Comparison of ENCODE assay signal across 34 cellular contexts in genomic region chr14:59346329-59346728, GRCh38.
DNase-seq lines count a peak whose midpoint lies in the region; ATAC-seq and TF ChIP-seq lines count a peak whose summit lies in the region.
"Had no signal": no experiment of that assay in that cellular context is flagged by ENCODE, and none has a peak within 500 bp of the region (broad histone marks: within the 10 kb centered on the region; RNA-seq: fewer than 3 reads in every experiment).

No MANE protein-coding gene starts in this region.

- H3K36me3 ChIP-seq in heart left ventricle (peaks cover 0 to 58% (median 44%) of the 10 kb centered on the region in 9 donors), muscle layer of duodenum (ENCODE audit: control insufficient read depth in 1 of 2, insufficient read depth in 2 of 2, low read length in 2 of 2) (peaks cover 19 to 23% of the 10 kb centered on the region in 2 donors), transverse colon (peaks cover 0 to 8% (median 2%) of the 10 kb centered on the region in 4 donors)
- H3K36me3 ChIP-seq: Peyer's patch, SJCRH30 had no signal

- TF ChIP-seq CTCF in heart left ventricle (IDR thresholded peaks at IDR 0.05) (no peak), chondrocyte (IDR thresholded peaks at IDR 0.05) (no peak), transverse colon (IDR thresholded peaks at IDR 0.05) (no peak), glutamatergic neuron (IDR thresholded peaks at IDR 0.05; ENCODE audit: partially characterized antibody, unreplicated experiment) (no peak)

- no peaks in the 10 kb centered on the region for H3K27me3 ChIP-seq in heart left ventricle
- H3K27me3 ChIP-seq in right cardiac atrium (ENCODE audit: control insufficient read depth, insufficient read depth), result no peaks in the 10 kb centered on the region
- no peaks in the 10 kb centered on the region for H3K27me3 ChIP-seq in muscle layer of duodenum (ENCODE audit: low read depth, low read length)
- no peaks in the 10 kb centered on the region for H3K27me3 ChIP-seq in transverse colon
- H3K27me3 ChIP-seq: BLaER1 treated with 17β-estradiol and CSF1 and Interleukin-3, amounts not matched to agents 10 nM and 100 nM; cardiac muscle cell; pancreas; Peyer's patch; SJCRH30; upper lobe of left lung had no signal

- H3K27ac ChIP-seq in heart left ventricle (peak overlapping the region in 10 of 12 donors; percentile 20 to 87 (median 68)), right cardiac atrium (ENCODE audit: low read length) (no peak overlapping the region), muscle layer of duodenum (ENCODE audit: low read length) (peak overlapping the region; percentile 49), transverse colon (peak overlapping the region; percentile 59 to 75 (median 70))
- H3K27ac ChIP-seq: 22Rv1; BLaER1 treated with 17β-estradiol and CSF1 and Interleukin-3, amounts not matched to agents 10 nM and 100 nM; cardiac muscle cell; pancreas; SJCRH30 had no signal

- H3K9me3 Mint-ChIP-seq in chondrocyte (ENCODE audit: low read depth), result no peaks in the 10 kb centered on the region
- H3K9me3 Mint-ChIP-seq in glutamatergic neuron (ENCODE audit: unreplicated experiment), result no peaks in the 10 kb centered on the region
- H3K9me3 Mint-ChIP-seq: activated naive CD4-positive, alpha-beta T cell treated with anti-CD3 and anti-CD28 coated beads, Interleukin-2, amount 50 U/mL, for 24 hours; activated T-helper 17 cell treated with anti-CD3 and anti-CD28 coated beads, Interleukin-2, amount 50 U/mL, for 72 hours; memory B cell had no signal

- intact Hi-C loops in heart left ventricle (cut with DNase I), result no loop called here
- intact Hi-C loops in right cardiac atrium (cut with DNase I), result loop anchor here in 2 of 4 donors (10.0 kb wide), 2 partner anchors 88 to 98 kb away; no protein-coding TSS in a partner anchor
- intact Hi-C loops in transverse colon (cut with DNase I; ENCODE audit: low total_unique reads), result no loop called here

- H3K36me3 Mint-ChIP-seq in chondrocyte (ENCODE audit: low read depth) (peaks cover 4% of the 10 kb centered on the region), glutamatergic neuron (ENCODE audit: unreplicated experiment) (peaks cover 5% of the 10 kb centered on the region)

- TF ChIP-seq POLR2A in heart left ventricle (IDR thresholded peaks at IDR 0.05) (no peak), transverse colon (IDR thresholded peaks at IDR 0.05) (no peak)

- in situ Hi-C loops in transverse colon (cut with MboI; ENCODE audit: low pct_ligation_motif_present in 1 of 4, low pct_unique_long_range_greater_than_20kb in 1 of 4, low sequenced_read_pairs in 3 of 4), result no loop called here

- peaks cover 32% of the 10 kb centered on the region for H3K4me1 Mint-ChIP-seq in chondrocyte (ENCODE audit: low read depth)
- H3K4me1 Mint-ChIP-seq in glutamatergic neuron (ENCODE audit: low read depth, unreplicated experiment), result peaks cover 2% of the 10 kb centered on the region
- H3K4me1 Mint-ChIP-seq: activated naive CD4-positive, alpha-beta T cell treated with anti-CD3 and anti-CD28 coated beads, Interleukin-2, amount 50 U/mL, for 24 hours; activated T-helper 17 cell treated with anti-CD3 and anti-CD28 coated beads, Interleukin-2, amount 50 U/mL, for 72 hours had no signal

- H3K4me3 Mint-ChIP-seq in chondrocyte (ENCODE audit: unreplicated experiment) (no peak overlapping the region), glutamatergic neuron (ENCODE audit: unreplicated experiment) (no peak overlapping the region)
- H3K4me3 Mint-ChIP-seq: activated naive CD4-positive, alpha-beta T cell treated with anti-CD3 and anti-CD28 coated beads, Interleukin-2, amount 50 U/mL, for 24 hours; activated T-helper 17 cell treated with anti-CD3 and anti-CD28 coated beads, Interleukin-2, amount 50 U/mL, for 72 hours; memory B cell had no signal

- no peaks in the 10 kb centered on the region for H3K27me3 Mint-ChIP-seq in chondrocyte (ENCODE audit: low read depth)
- H3K27me3 Mint-ChIP-seq in glutamatergic neuron (ENCODE audit: unreplicated experiment), result no peaks in the 10 kb centered on the region
- H3K27me3 Mint-ChIP-seq: activated naive CD4-positive, alpha-beta T cell treated with anti-CD3 and anti-CD28 coated beads, Interleukin-2, amount 50 U/mL, for 24 hours; activated T-helper 17 cell treated with anti-CD3 and anti-CD28 coated beads, Interleukin-2, amount 50 U/mL, for 72 hours; memory B cell had no signal

- no peak for ATAC-seq in heart left ventricle
- ATAC-seq in right cardiac atrium, result no peak
- no peak for ATAC-seq in HG02623 (IDR thresholded peaks at IDR 0.05; ENCODE audit: unreplicated experiment)
- ATAC-seq in HG02759 (IDR thresholded peaks at IDR 0.05; ENCODE audit: unreplicated experiment), result no peak
- ATAC-seq: activated T-helper 17 cell treated with anti-CD3 and anti-CD28 coated beads, Interleukin-2, amount 50 U/mL, for 72 hours; pancreas had no signal

- no peak overlapping the region for H3K4me3 ChIP-seq in heart left ventricle
- H3K4me3 ChIP-seq in right cardiac atrium (ENCODE audit: low read length), result no peak overlapping the region
- H3K4me3 ChIP-seq in muscle layer of duodenum (ENCODE audit: low read depth in 1 of 2, low read length in 2 of 2), result no peak overlapping the region
- no peak overlapping the region for H3K4me3 ChIP-seq in transverse colon
- H3K4me3 ChIP-seq: BLaER1 treated with 17β-estradiol and CSF1 and Interleukin-3, amounts not matched to agents 10 nM and 100 nM; cardiac muscle cell; pancreas; Peyer's patch; SJCRH30; upper lobe of left lung had no signal

- 89 to 100% (median 99%) methylated on average over 1 of the region's 1 CpG for WGBS in heart left ventricle, 4 donors
- WGBS in right cardiac atrium, result 99% methylated on average over 1 of the region's 1 CpG
- WGBS in transverse colon (ENCODE audit: low coverage in 1 of 2), 2 donors, result 96 to 100% methylated on average over 1 of the region's 1 CpG

- H3K4me1 ChIP-seq in heart left ventricle (peaks cover 0 to 81% (median 55%) of the 10 kb centered on the region in 12 donors), right cardiac atrium (ENCODE audit: control insufficient read depth, insufficient read depth, low read length) (peaks cover 11% of the 10 kb centered on the region), muscle layer of duodenum (ENCODE audit: control insufficient read depth in 1 of 2, insufficient read depth in 2 of 2, low read length in 2 of 2) (peaks cover 6 to 27% of the 10 kb centered on the region in 2 donors), transverse colon (peaks cover 0 to 9% (median 3%) of the 10 kb centered on the region in 4 donors)

- H3K9me3 ChIP-seq in heart left ventricle, result no peaks in the 10 kb centered on the region
- no peaks in the 10 kb centered on the region for H3K9me3 ChIP-seq in right cardiac atrium (ENCODE audit: control insufficient read depth, low read length)
- H3K9me3 ChIP-seq in muscle layer of duodenum (ENCODE audit: control insufficient read depth in 1 of 2, low read length in 2 of 2), result no peaks in the 10 kb centered on the region
- H3K9me3 ChIP-seq in transverse colon, result no peaks in the 10 kb centered on the region
- H3K9me3 ChIP-seq: BLaER1 treated with 17β-estradiol and CSF1 and Interleukin-3, amounts not matched to agents 10 nM and 100 nM; pancreas; Peyer's patch; SJCRH30; upper lobe of left lung had no signal

- DNase-seq in heart left ventricle (no peak), right cardiac atrium (no peak), chondrocyte (ENCODE audit: low spot score) (no peak), transverse colon (no peak), glutamatergic neuron (no peak)
- DNase-seq: activated CD4-positive, alpha-beta T cell treated with anti-CD3 and anti-CD28 coated beads for 4 hours; amygdala; cortex of kidney; DMS53; effector memory CD4-positive, alpha-beta T cell; foreskin fibroblast; GDM1; H7; hypothalamus; MV-4-11; NCI-H1436; NCI-H2081; NCI-H226; pancreas; Peyer's patch; SJCRH30; stimulated activated CD4-positive, alpha-beta T cell treated with anti-CD3 and anti-CD28 coated beads, Interleukin-12 subunit alpha, Interleukin-12 subunit beta, amount 100 ng/mL, for 4 hours; stimulated activated CD4-positive, alpha-beta T cell treated with anti-CD3 and anti-CD28 coated beads, Interleukin-4, amount 100 ng/mL, for 1 hour; T-helper 9 cell; upper lobe of left lung had no signal

- no peak for TF ChIP-seq EP300 in transverse colon (IDR thresholded peaks at IDR 0.05; ENCODE audit: low read depth)

- H3K27ac Mint-ChIP-seq in chondrocyte (ENCODE audit: unreplicated experiment) (peak overlapping the region; percentile 25), glutamatergic neuron (ENCODE audit: unreplicated experiment) (no peak overlapping the region)
- H3K27ac Mint-ChIP-seq: activated naive CD4-positive, alpha-beta T cell treated with anti-CD3 and anti-CD28 coated beads, Interleukin-2, amount 50 U/mL, for 24 hours; activated T-helper 17 cell treated with anti-CD3 and anti-CD28 coated beads, Interleukin-2, amount 50 U/mL, for 72 hours had no signal
